8 cellular contexts compared by ENCODE assay signal in genomic region chr7:75737856-75738603, GRCh38. TPM values are rescaled to one million over a fixed set of nuclear protein-coding genes. Genes with fewer than 3 reads are reported as not detected.
A peak's percentile ranks its signal among the peaks of the same experiment; 100 is the strongest.
DNase-seq lines count a peak whose midpoint lies in the region; ATAC-seq and TF ChIP-seq lines count a peak whose summit lies in the region.

No MANE protein-coding gene starts in this region.

- peak overlapping the region; percentile 74 for H3K27ac ChIP-seq in WERI-Rb-1

- intact Hi-C loops in head of caudate nucleus (cut with DNase I) = loop anchor here (5.0 kb wide), 1 partner anchor 141 kb away; no protein-coding TSS in a partner anchor

- peak overlapping the region; percentile 95 for H3K4me3 ChIP-seq in WERI-Rb-1 (ENCODE audit: low read depth, low read length)
- peak overlapping the region; percentile 90 for H3K4me3 ChIP-seq in skeletal muscle satellite cell (ENCODE audit: low read length)

- peaks cover 18% of the 10 kb centered on the region for H3K4me1 Mint-ChIP-seq in activated naive CD4-positive, alpha-beta T cell treated with anti-CD3 and anti-CD28 coated beads, Interleukin-2, amount 50 U/mL, for 24 hours

- H3K9me3 Mint-ChIP-seq in activated naive CD4-positive, alpha-beta T cell treated with anti-CD3 and anti-CD28 coated beads, Interleukin-2, amount 50 U/mL, for 24 hours = no peaks in the 10 kb centered on the region
- H3K9me3 Mint-ChIP-seq in activated naive CD4-positive, alpha-beta T cell treated with anti-CD3 and anti-CD28 coated beads, Interleukin-2, amount 50 U/mL, for 72 hours = no peaks in the 10 kb centered on the region

- peak overlapping the region; percentile 81 for H3K9ac ChIP-seq in skeletal muscle satellite cell (ENCODE audit: low read depth, low read length)

- H3K27me3 ChIP-seq in WERI-Rb-1 (ENCODE audit: insufficient read depth, low read depth, severe bottlenecking) (no peaks in the 10 kb centered on the region), skeletal muscle satellite cell (ENCODE audit: control insufficient read depth, insufficient read depth, low read length) (no peaks in the 10 kb centered on the region)

- no peak for ATAC-seq in activated naive CD4-positive, alpha-beta T cell treated with anti-CD3 and anti-CD28 coated beads, Interleukin-2, amount 50 U/mL, for 72 hours
- ATAC-seq in GM21447 (IDR thresholded peaks at IDR 0.05; ENCODE audit: unreplicated experiment) (no peak), HG03565 (IDR thresholded peaks at IDR 0.05; ENCODE audit: unreplicated experiment) (no peak)

- no peaks in the 10 kb centered on the region for H3K36me3 Mint-ChIP-seq in activated naive CD4-positive, alpha-beta T cell treated with anti-CD3 and anti-CD28 coated beads, Interleukin-2, amount 50 U/mL, for 24 hours
- no peaks in the 10 kb centered on the region for H3K36me3 Mint-ChIP-seq in activated naive CD4-positive, alpha-beta T cell treated with anti-CD3 and anti-CD28 coated beads, Interleukin-2, amount 50 U/mL, for 72 hours

- peak overlapping the region; percentile 94 for H3K4me3 Mint-ChIP-seq in activated naive CD4-positive, alpha-beta T cell treated with anti-CD3 and anti-CD28 coated beads, Interleukin-2, amount 50 U/mL, for 24 hours

- DNase-seq in activated naive CD4-positive, alpha-beta T cell treated with anti-CD3 and anti-CD28 coated beads, Interleukin-2, amount 50 U/mL, for 72 hours (ENCODE audit: low spot score in 2 of 2) = no peak
- no peak for DNase-seq in WERI-Rb-1
- peak in 31 of 42 donors; percentile 2 to 73 (median 31) for DNase-seq in head of caudate nucleus
- no peak for DNase-seq in stimulated activated CD4-positive, alpha-beta T cell treated with anti-CD3 and anti-CD28 coated beads, Interleukin-4, amount 100 ng/mL, for 1 hour

- no peaks in the 10 kb centered on the region for H3K36me3 ChIP-seq in WERI-Rb-1
- H3K36me3 ChIP-seq in skeletal muscle satellite cell (ENCODE audit: insufficient read depth, low read length) = peaks cover 3% of the 10 kb centered on the region

- H3K27ac Mint-ChIP-seq in activated naive CD4-positive, alpha-beta T cell treated with anti-CD3 and anti-CD28 coated beads, Interleukin-2, amount 50 U/mL, for 24 hours = peak overlapping the region; percentile 12
- peak overlapping the region in 1 of 2 donors; percentile 82 for H3K27ac Mint-ChIP-seq in activated naive CD4-positive, alpha-beta T cell treated with anti-CD3 and anti-CD28 coated beads, Interleukin-2, amount 50 U/mL, for 72 hours

- no peak for TF ChIP-seq CTCF in WERI-Rb-1 (IDR thresholded peaks at IDR 0.05; ENCODE audit: low read depth, low read length)

- peak overlapping the region; percentile 82 for H3K4me2 ChIP-seq in skeletal muscle satellite cell (ENCODE audit: low read length)

- no peaks in the 10 kb centered on the region for H3K9me3 ChIP-seq in WERI-Rb-1 (ENCODE audit: severe bottlenecking)
- H3K9me3 ChIP-seq in skeletal muscle satellite cell (replicated peaks; ENCODE audit: low read length) = no peaks in the 10 kb centered on the region

- peaks cover 1% of the 10 kb centered on the region for H3K27me3 Mint-ChIP-seq in activated naive CD4-positive, alpha-beta T cell treated with anti-CD3 and anti-CD28 coated beads, Interleukin-2, amount 50 U/mL, for 24 hours

- peaks cover 38% of the 10 kb centered on the region for H3K4me1 ChIP-seq in skeletal muscle satellite cell (ENCODE audit: control insufficient read depth, insufficient read depth, low read length)

RNA-seq across cellular contexts. Expression of gene HIP1, which starts 0.7 kb away (rescaled TPM):
- 1 to 10 TPM; 3.0 to 7.8 TPM for total RNA-seq in activated naive CD4-positive, alpha-beta T cell treated with anti-CD3 and anti-CD28 coated beads, Interleukin-2, amount 50 U/mL, for 72 hours
- 14.2 and 18.8 TPM in 2 replicates for total RNA-seq in skeletal muscle satellite cell (2012; rRNA removed)

RNA-seq across cellular contexts. Expression of gene CCL26, which starts 34.0 kb away (rescaled TPM):
- total RNA-seq in activated naive CD4-positive, alpha-beta T cell treated with anti-CD3 and anti-CD28 coated beads, Interleukin-2, amount 50 U/mL, for 72 hours = not detected
- total RNA-seq in skeletal muscle satellite cell (2012; rRNA removed) = 0.51 TPM in 1 of 2 replicates, not detected in the other

Comparison
In these comparisons a context has a peak if more than half of its experiments do, and no peak if none do; other contexts are left out.
1. DNase-seq: peak in head of caudate nucleus (31 of 42); none in activated naive CD4-positive, alpha-beta T cell treated with anti-CD3 and anti-CD28 coated beads, Interleukin-2, amount 50 U/mL, for 72 hours (0 of 2), WERI-Rb-1 (single experiment) and stimulated activated CD4-positive, alpha-beta T cell treated with anti-CD3 and anti-CD28 coated beads, Interleukin-4, amount 100 ng/mL, for 1 hour (single experiment).